ENCODE assay signal across 8 cellular contexts in the genomic region with DNA sequence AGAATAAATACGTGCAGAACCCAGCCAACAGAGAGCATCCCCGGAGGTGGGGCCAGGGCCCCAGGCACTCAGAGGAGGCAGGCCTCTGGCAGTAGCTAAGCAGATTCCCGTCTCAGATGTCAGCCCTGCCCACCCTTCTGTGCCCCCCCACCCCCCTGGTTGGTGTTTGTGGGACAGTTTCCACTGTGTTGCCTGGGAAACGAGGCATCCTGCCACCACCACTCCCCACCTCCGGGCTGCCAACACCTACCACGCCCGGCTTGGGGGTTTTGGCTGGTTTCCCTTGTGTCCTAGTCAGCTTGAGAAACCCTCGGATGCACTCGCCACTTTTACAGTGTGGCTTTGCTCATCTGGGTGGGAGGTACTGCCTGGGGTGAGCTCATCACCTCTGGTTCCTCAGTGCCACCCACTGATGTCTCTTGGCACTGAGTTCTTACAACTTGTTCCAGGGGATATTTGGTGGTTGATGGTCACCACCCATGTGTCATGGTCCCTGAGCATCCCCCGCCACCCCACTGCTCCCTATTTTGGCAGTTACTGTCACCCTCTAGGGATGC.
A peak's percentile ranks its signal among the peaks of the same experiment; 100 is the strongest.
DNase-seq lines count a peak whose midpoint lies in the region; ATAC-seq and TF ChIP-seq lines count a peak whose summit lies in the region.

No MANE protein-coding gene starts in this region.

- H3K4me2 ChIP-seq in MM.1S (ENCODE audit: low read depth, low read length), result no peak overlapping the region

- intact Hi-C loops in posterior cingulate gyrus (cut with DNase I), result no loop called here

- no peak overlapping the region for H3K27ac ChIP-seq in MM.1S (ENCODE audit: low read length)

- H3K79me2 ChIP-seq in MM.1S (ENCODE audit: low read length), result no peaks in the 10 kb centered on the region

- no peaks in the 10 kb centered on the region for H3K9me2 ChIP-seq in MM.1S (replicated peaks; ENCODE audit: insufficient read depth, low read length)

- H3K4me3 ChIP-seq in MM.1S (ENCODE audit: low read length), result no peak overlapping the region

- H3K36me3 ChIP-seq in MM.1S (replicated peaks; ENCODE audit: insufficient read depth, low read length), result no peaks in the 10 kb centered on the region

- no peaks in the 10 kb centered on the region for H4K20me1 ChIP-seq in MM.1S (ENCODE audit: insufficient read depth, low read length)

- H3K9me3 ChIP-seq in MM.1S (replicated peaks; ENCODE audit: insufficient read depth, low read length), result no peaks in the 10 kb centered on the region

- no peak for TF ChIP-seq CTCF in MM.1S (IDR thresholded peaks at IDR 0.05; ENCODE audit: low read length)

- H3K4me1 ChIP-seq in MM.1S (ENCODE audit: low read length), result no peaks in the 10 kb centered on the region

- H2AFZ ChIP-seq in MM.1S (ENCODE audit: low read length), result no peak overlapping the region

- no peak overlapping the region for H3K9ac ChIP-seq in MM.1S (ENCODE audit: low read length)

- no peaks in the 10 kb centered on the region for H3F3A ChIP-seq in MM.1S (ENCODE audit: insufficient read depth, low read length)

- ATAC-seq in GM18909 (IDR thresholded peaks at IDR 0.05; ENCODE audit: poor library complexity, unreplicated experiment), result no peak
- no peak for ATAC-seq in HG03457 (IDR thresholded peaks at IDR 0.05; ENCODE audit: unreplicated experiment)

- DNase-seq in AG20443 (ENCODE audit: low spot score) (peak; percentile 96), MV-4-11 (lab: John Stamatoyannopoulos, UW) (peak; percentile 32), dermis blood vessel endothelial cell (peak; percentile 13), posterior cingulate gyrus (peak in 9 of 10 donors; percentile 15 to 91 (median 47)), MM.1S (no peak)
- DNase-seq in activated CD4-positive, alpha-beta T cell treated with anti-CD3 and anti-CD28 coated beads, Interleukin-2, amount 50 U/mL, for 48 hours, result peak; percentile 82 to 87

- no peaks in the 10 kb centered on the region for H3K27me3 ChIP-seq in MM.1S (replicated peaks; ENCODE audit: insufficient read depth, low read length)
